In genomic region chr12:15584366-15585041, GRCh38 we compare ENCODE assay signal across 8 cellular contexts.
DNase-seq lines count a peak whose midpoint lies in the region; ATAC-seq and TF ChIP-seq lines count a peak whose summit lies in the region.

No MANE protein-coding gene starts in this region.

- TF ChIP-seq CTCF in Panc1 (IDR thresholded peaks at IDR 0.05) (peak; percentile 65; the same call in 1 of the 2 replicates), dorsolateral prefrontal cortex (IDR thresholded peaks at IDR 0.05 in 54 of 56, conservative IDR thresholded peaks at IDR 0.05 in 2 of 56; ENCODE audit: low read depth in 1 of 56, partially characterized antibody in 56 of 56) (peak; percentile 55 to 94 (median 77))

- intact Hi-C loops in Panc1 (cut with micrococcal nuclease; ENCODE audit: unreplicated experiment): no loop called here
- intact Hi-C loops in dorsolateral prefrontal cortex (cut with DNase I): loop anchor here in 1 of 2 donors (5.0 kb wide), 1 partner anchor 307 kb away; no protein-coding TSS in a partner anchor
- intact Hi-C loops in naive thymus-derived CD4-positive, alpha-beta T cell (cut with micrococcal nuclease): loop anchor here (1.0 to 5.0 kb wide), 7 partner anchors 52 to 862 kb away; partner anchors contain the start of gene EPS8 (in 1 of the 2)

- in situ Hi-C loops in Panc1 (cut with HindIII; ENCODE audit: low pct_unique_long_range_greater_than_20kb, low sequenced_read_pairs): no loop called here

- ATAC-seq in HG03378 (IDR thresholded peaks at IDR 0.05; ENCODE audit: unreplicated experiment) (peak; percentile 47), Panc1 (no peak), HG02798 (IDR thresholded peaks at IDR 0.05; ENCODE audit: poor library complexity, unreplicated experiment) (no peak), GM19328 (IDR thresholded peaks at IDR 0.05; ENCODE audit: unreplicated experiment) (no peak)
- ATAC-seq in naive thymus-derived CD4-positive, alpha-beta T cell: peak; percentile 78

- H3K4me3 ChIP-seq in Panc1 (ENCODE audit: low read depth in 2 of 2, low read length in 2 of 2) (no peak overlapping the region), dorsolateral prefrontal cortex (peak overlapping the region in 2 of 59 donors; percentile 22 to 30)
- H3K4me3 ChIP-seq in naive thymus-derived CD4-positive, alpha-beta T cell (ENCODE audit: low read length): no peak overlapping the region

- CTCF ChIA-PET in Panc1 (lab: Charles Lee): interaction anchor here (0.5 to 1.0 kb wide), 6 partner anchors 9 to 310 kb away, joined by 3 to 4 read pairs (median 3); no protein-coding TSS in a partner anchor
- CTCF ChIA-PET in naive thymus-derived CD4-positive, alpha-beta T cell (lab: Charles Lee): interaction anchor here (0.7 to 14.5 kb wide), 20 partner anchors 11 to 971 kb away, joined by 3 to 405 read pairs (median 5); partner anchors contain the start of gene STRAP

- H3K36me3 ChIP-seq in Panc1 (ENCODE audit: control insufficient read depth, insufficient read depth, low read length): no peaks in the 10 kb centered on the region
- no peaks in the 10 kb centered on the region for H3K36me3 ChIP-seq in naive thymus-derived CD4-positive, alpha-beta T cell (ENCODE audit: control insufficient read depth in 2 of 3, insufficient read depth in 3 of 3, low read length in 3 of 3)

- peak; percentile 31 for DNase-seq in stimulated activated CD4-positive, alpha-beta T cell treated with anti-CD3 and anti-CD28 coated beads, Interleukin-15, amount 100 ng/mL, for 24 hours
- DNase-seq in stimulated activated CD4-positive, alpha-beta T cell treated with anti-CD3 and anti-CD28 coated beads, Interleukin-12 subunit alpha, Interleukin-12 subunit beta, amount 100 ng/mL, for 4 hours: no peak
- no peak for DNase-seq in Panc1 (ENCODE audit: low read depth, low spot score)
- DNase-seq in dorsolateral prefrontal cortex: peak in 1 of 10 donors; percentile 40
- peak in 7 of 9 donors; percentile 40 to 65 (median 56) for DNase-seq in naive thymus-derived CD4-positive, alpha-beta T cell

- no peaks in the 10 kb centered on the region for H3K9me3 ChIP-seq in Panc1 (ENCODE audit: control insufficient read depth, insufficient read depth, low read depth, low read length)
- H3K9me3 ChIP-seq in naive thymus-derived CD4-positive, alpha-beta T cell (ENCODE audit: control insufficient read depth in 2 of 3, low read length in 3 of 3): no peaks in the 10 kb centered on the region

- H3K27me3 ChIP-seq in Panc1 (ENCODE audit: control insufficient read depth, insufficient read depth, low read length): no peaks in the 10 kb centered on the region
- no peaks in the 10 kb centered on the region for H3K27me3 ChIP-seq in dorsolateral prefrontal cortex
- H3K27me3 ChIP-seq in naive thymus-derived CD4-positive, alpha-beta T cell (ENCODE audit: control insufficient read depth in 2 of 2, insufficient read depth in 2 of 2, low read length in 2 of 2): no peaks in the 10 kb centered on the region

- H3K27ac ChIP-seq in Panc1 (ENCODE audit: low read length) (no peak overlapping the region), dorsolateral prefrontal cortex (peak overlapping the region in 2 of 59 donors; percentile 2 to 16)
- no peak overlapping the region for H3K27ac ChIP-seq in naive thymus-derived CD4-positive, alpha-beta T cell (ENCODE audit: low read depth, low read length)

- no peak overlapping the region for H3K27ac Mint-ChIP-seq in naive thymus-derived CD4-positive, alpha-beta T cell

- H3K4me3 Mint-ChIP-seq in naive thymus-derived CD4-positive, alpha-beta T cell: no peak overlapping the region

- no peaks in the 10 kb centered on the region for H3K4me1 ChIP-seq in Panc1 (ENCODE audit: control insufficient read depth, insufficient read depth, low read length)
- peaks cover 0 to 4% of the 10 kb centered on the region in 2 donors for H3K4me1 ChIP-seq in naive thymus-derived CD4-positive, alpha-beta T cell (ENCODE audit: control insufficient read depth in 2 of 2, insufficient read depth in 2 of 2, low read length in 2 of 2)

- peaks cover 0 to 3% (median 0%) of the 10 kb centered on the region in 5 donors for H3K27me3 Mint-ChIP-seq in naive thymus-derived CD4-positive, alpha-beta T cell

- BruUV-seq in Panc1 (replicated peaks; lab: Mats Ljungman, UMichigan): no TSS peak

- no peaks in the 10 kb centered on the region for H3K9me3 Mint-ChIP-seq in naive thymus-derived CD4-positive, alpha-beta T cell

- POLR2A ChIA-PET in Panc1 (lab: Charles Lee): interaction anchor here (0.6 kb wide), 1 partner anchor 1028 kb away, joined by 3 read pairs; no protein-coding TSS in a partner anchor
- POLR2A ChIA-PET in naive thymus-derived CD4-positive, alpha-beta T cell (lab: Charles Lee): interaction anchor here (0.6 to 3.5 kb wide), 6 partner anchors 14 to 814 kb away, joined by 3 to 24 read pairs (median 4); no protein-coding TSS in a partner anchor

- peaks cover 1 to 21% (median 15%) of the 10 kb centered on the region in 7 donors for H3K4me1 Mint-ChIP-seq in naive thymus-derived CD4-positive, alpha-beta T cell

- H3K36me3 Mint-ChIP-seq in naive thymus-derived CD4-positive, alpha-beta T cell: peaks cover 5 to 34% (median 17%) of the 10 kb centered on the region in 5 donors

Comparison
In these comparisons a context has a peak if more than half of its experiments do, and no peak if none do; other contexts are left out.
1. DNase-seq: peak in stimulated activated CD4-positive, alpha-beta T cell treated with anti-CD3 and anti-CD28 coated beads, Interleukin-15, amount 100 ng/mL, for 24 hours (single experiment) and naive thymus-derived CD4-positive, alpha-beta T cell (7 of 9); none in stimulated activated CD4-positive, alpha-beta T cell treated with anti-CD3 and anti-CD28 coated beads, Interleukin-12 subunit alpha, Interleukin-12 subunit beta, amount 100 ng/mL, for 4 hours (single experiment) and Panc1 (single experiment).
2. ATAC-seq: peak in HG03378 (single experiment) and naive thymus-derived CD4-positive, alpha-beta T cell (single experiment); none in Panc1 (single experiment), HG02798 (single experiment) and GM19328 (single experiment).